Comparison of ENCODE assay signal across 8 cellular contexts in the genomic region with DNA sequence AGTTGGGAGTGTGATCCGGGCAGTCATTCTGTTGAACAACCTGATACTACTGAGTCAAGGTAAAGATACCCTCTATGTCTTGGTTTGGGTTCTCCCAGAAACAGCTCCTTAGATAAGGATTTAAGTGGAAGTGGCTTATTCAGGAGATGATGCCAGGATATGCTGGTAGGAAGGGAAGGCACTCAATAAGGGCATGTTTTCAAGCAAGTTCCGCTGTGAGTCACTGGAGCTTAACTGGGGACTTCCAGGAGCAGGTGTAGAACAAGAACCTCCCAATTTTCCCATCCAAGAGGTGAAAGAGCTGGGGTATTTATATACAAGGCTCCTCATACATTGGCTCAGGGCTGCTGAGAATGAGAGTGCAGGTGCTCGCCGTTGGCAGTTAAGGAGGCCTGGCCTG.
"Had no signal": no experiment of that assay in that cellular context is flagged by ENCODE, and none has a peak within 500 bp of the region (broad histone marks: within the 10 kb centered on the region; RNA-seq: fewer than 3 reads in every experiment).

No MANE protein-coding gene starts in this region.

- H3K4me3 Mint-ChIP-seq: GM23338, HFFc6 had no signal

- ATAC-seq: GM23338, HCT116, K562 had no signal

- H3K4me3 ChIP-seq: GM23338, HAP-1, K562 had no signal

- H2AFZ ChIP-seq: GM23338 had no signal

- H3K4me2 ChIP-seq: GM23338 had no signal

- DNase-seq: H7, HFFc6, IMR-90, KG1 had no signal

- H3K36me3 ChIP-seq: HAP-1 had no signal

- H3K9me3 ChIP-seq: HAP-1 had no signal

- H3K4me1 ChIP-seq: HAP-1 had no signal

- H3K9me3 Mint-ChIP-seq: HFFc6 had no signal

- H3K27ac Mint-ChIP-seq: GM23338, HFFc6 had no signal
